1 cellular context compared by ENCODE assay signal in the genomic region with DNA sequence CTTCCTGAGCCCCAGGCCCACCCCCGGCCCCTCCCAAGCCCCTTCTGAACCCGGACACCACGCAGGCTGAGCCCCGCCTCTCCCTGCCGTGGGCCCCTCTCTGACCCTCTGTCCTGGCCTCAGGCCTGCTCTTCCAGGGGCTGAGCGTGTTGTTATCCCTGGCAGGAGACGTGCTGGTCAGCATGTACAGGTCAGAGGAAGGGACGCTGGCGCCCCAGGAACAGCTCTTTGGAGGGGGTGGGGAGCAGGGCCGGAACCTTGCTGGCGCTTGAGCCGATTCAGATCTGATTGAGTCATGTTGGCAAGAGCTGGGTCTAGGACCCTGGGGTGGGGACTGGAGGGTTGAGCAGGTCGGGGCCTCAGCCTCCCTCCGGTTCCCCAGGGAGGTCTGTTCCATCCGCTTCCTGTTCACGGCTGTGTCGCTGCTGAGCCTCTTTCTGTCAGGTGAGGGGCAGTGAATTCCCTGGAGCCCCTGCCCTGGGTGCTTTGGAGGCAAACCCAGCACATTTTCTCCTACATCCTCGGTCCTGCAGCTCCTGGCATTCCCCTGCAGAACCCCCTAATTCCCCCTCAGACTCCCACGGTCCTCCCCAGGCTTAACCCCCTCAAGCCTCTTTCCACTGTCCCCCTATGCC.
TF ChIP-seq lines count a peak whose summit lies in the region.

No MANE protein-coding gene starts in this region.

TF ChIP-seq in HepG2, 621 proteins besides CTCF, POLR2A, EP300 and RAD21 (continued from another document and continues in another):
- TF ChIP-seq, protein P1, sequence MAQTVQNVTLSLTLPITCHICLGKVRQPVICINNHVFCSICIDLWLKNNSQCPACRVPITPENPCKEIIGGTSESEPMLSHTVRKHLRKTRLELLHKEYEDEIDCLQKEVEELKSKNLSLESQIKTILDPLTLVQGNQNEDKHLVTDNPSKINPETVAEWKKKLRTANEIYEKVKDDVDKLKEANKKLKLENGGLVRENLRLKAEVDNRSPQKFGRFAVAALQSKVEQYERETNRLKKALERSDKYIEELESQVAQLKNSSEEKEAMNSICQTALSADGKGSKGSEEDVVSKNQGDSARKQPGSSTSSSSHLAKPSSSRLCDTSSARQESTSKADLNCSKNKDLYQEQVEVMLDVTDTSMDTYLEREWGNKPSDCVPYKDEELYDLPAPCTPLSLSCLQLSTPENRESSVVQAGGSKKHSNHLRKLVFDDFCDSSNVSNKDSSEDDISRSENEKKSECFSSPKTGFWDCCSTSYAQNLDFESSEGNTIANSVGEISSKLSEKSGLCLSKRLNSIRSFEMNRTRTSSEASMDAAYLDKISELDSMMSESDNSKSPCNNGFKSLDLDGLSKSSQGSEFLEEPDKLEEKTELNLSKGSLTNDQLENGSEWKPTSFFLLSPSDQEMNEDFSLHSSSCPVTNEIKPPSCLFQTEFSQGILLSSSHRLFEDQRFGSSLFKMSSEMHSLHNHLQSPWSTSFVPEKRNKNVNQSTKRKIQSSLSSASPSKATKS (CRISPR knock-in tag; IDR thresholded peaks at IDR 0.05) = no peak
- TF ChIP-seq GABPA (IDR thresholded peaks at IDR 0.05; ENCODE audit: low read depth, low read length) (peak; percentile 48), GABPA (CRISPR knock-in tag; IDR thresholded peaks at IDR 0.05; ENCODE audit: low read depth) (peak; percentile 79), ZNF382 (CRISPR knock-in tag; IDR thresholded peaks at IDR 0.05; ENCODE audit: borderline replicate concordance) (no peak), ZMYM2 (CRISPR knock-in tag; IDR thresholded peaks at IDR 0.05) (peak; percentile 78), HHEX (CRISPR knock-in tag; IDR thresholded peaks at IDR 0.05) (no peak), ZNF792 (CRISPR knock-in tag; IDR thresholded peaks at IDR 0.05) (peak; percentile 71), ZNF562 (CRISPR knock-in tag; IDR thresholded peaks at IDR 0.05; ENCODE audit: borderline replicate concordance) (no peak), RFXAP (CRISPR knock-in tag; IDR thresholded peaks at IDR 0.05; ENCODE audit: borderline replicate concordance) (no peak), RXRB (CRISPR knock-in tag; IDR thresholded peaks at IDR 0.05; ENCODE audit: borderline replicate concordance) (peak; percentile 82), RBFOX2 (IDR thresholded peaks at IDR 0.05; ENCODE audit: low read depth, low read length) (no peak; the same call in 1 of the 2 replicates), ZNF546 (CRISPR knock-in tag; conservative IDR thresholded peaks at IDR 0.05) (0 out of 2 replicates have a peak, but pooled peaks have one; percentile 7), KAT8 (CRISPR knock-in tag; IDR thresholded peaks at IDR 0.05) (0 out of 2 replicates have a peak, but pooled peaks have one; percentile 42), FOXP1 (IDR thresholded peaks at IDR 0.05) (no peak), FOXP1 (CRISPR knock-in tag; IDR thresholded peaks at IDR 0.05) (peak; percentile 65), MIER2 (CRISPR knock-in tag; IDR thresholded peaks at IDR 0.05) (peak; percentile 47; the same call in 1 of the 2 replicates), POLR2AphosphoS2 (IDR thresholded peaks at IDR 0.05; ENCODE audit: low read depth, low read length) (0 out of 2 replicates have a peak, but pooled peaks have one; percentile 19), ZNF333 (CRISPR knock-in tag; IDR thresholded peaks at IDR 0.05; ENCODE audit: borderline replicate concordance) (no peak), ZNF530 (CRISPR knock-in tag; IDR thresholded peaks at IDR 0.05; ENCODE audit: low read depth) (0 out of 2 replicates have a peak, but pooled peaks have one; percentile 31), NR2C2 (CRISPR knock-in tag; IDR thresholded peaks at IDR 0.05; ENCODE audit: borderline replicate concordance) (no peak), ZNF263 (CRISPR knock-in tag; IDR thresholded peaks at IDR 0.05) (no peak), ATRX (CRISPR knock-in tag; IDR thresholded peaks at IDR 0.05; ENCODE audit: borderline replicate concordance) (no peak), RFX5 (IDR thresholded peaks at IDR 0.05; ENCODE audit: low read depth, low read length) (no peak)
- TF ChIP-seq, protein P2, sequence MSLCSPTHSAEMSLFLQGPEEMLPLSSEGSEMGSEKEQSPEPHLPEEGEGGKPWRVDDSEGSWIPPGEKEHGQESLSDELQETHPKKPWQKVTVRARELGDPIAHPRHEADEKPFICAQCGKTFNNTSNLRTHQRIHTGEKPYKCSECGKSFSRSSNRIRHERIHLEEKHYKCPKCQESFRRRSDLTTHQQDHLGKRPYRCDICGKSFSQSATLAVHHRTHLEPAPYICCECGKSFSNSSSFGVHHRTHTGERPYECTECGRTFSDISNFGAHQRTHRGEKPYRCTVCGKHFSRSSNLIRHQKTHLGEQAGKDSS (CRISPR knock-in tag; IDR thresholded peaks at IDR 0.05; ENCODE audit: borderline replicate concordance, low read depth) = no peak
- TF ChIP-seq, protein P3, sequence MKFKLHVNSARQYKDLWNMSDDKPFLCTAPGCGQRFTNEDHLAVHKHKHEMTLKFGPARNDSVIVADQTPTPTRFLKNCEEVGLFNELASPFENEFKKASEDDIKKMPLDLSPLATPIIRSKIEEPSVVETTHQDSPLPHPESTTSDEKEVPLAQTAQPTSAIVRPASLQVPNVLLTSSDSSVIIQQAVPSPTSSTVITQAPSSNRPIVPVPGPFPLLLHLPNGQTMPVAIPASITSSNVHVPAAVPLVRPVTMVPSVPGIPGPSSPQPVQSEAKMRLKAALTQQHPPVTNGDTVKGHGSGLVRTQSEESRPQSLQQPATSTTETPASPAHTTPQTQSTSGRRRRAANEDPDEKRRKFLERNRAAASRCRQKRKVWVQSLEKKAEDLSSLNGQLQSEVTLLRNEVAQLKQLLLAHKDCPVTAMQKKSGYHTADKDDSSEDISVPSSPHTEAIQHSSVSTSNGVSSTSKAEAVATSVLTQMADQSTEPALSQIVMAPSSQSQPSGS (CRISPR knock-in tag; IDR thresholded peaks at IDR 0.05) = no peak; the same call in none of the 2 replicates
- TF ChIP-seq, protein P4, sequence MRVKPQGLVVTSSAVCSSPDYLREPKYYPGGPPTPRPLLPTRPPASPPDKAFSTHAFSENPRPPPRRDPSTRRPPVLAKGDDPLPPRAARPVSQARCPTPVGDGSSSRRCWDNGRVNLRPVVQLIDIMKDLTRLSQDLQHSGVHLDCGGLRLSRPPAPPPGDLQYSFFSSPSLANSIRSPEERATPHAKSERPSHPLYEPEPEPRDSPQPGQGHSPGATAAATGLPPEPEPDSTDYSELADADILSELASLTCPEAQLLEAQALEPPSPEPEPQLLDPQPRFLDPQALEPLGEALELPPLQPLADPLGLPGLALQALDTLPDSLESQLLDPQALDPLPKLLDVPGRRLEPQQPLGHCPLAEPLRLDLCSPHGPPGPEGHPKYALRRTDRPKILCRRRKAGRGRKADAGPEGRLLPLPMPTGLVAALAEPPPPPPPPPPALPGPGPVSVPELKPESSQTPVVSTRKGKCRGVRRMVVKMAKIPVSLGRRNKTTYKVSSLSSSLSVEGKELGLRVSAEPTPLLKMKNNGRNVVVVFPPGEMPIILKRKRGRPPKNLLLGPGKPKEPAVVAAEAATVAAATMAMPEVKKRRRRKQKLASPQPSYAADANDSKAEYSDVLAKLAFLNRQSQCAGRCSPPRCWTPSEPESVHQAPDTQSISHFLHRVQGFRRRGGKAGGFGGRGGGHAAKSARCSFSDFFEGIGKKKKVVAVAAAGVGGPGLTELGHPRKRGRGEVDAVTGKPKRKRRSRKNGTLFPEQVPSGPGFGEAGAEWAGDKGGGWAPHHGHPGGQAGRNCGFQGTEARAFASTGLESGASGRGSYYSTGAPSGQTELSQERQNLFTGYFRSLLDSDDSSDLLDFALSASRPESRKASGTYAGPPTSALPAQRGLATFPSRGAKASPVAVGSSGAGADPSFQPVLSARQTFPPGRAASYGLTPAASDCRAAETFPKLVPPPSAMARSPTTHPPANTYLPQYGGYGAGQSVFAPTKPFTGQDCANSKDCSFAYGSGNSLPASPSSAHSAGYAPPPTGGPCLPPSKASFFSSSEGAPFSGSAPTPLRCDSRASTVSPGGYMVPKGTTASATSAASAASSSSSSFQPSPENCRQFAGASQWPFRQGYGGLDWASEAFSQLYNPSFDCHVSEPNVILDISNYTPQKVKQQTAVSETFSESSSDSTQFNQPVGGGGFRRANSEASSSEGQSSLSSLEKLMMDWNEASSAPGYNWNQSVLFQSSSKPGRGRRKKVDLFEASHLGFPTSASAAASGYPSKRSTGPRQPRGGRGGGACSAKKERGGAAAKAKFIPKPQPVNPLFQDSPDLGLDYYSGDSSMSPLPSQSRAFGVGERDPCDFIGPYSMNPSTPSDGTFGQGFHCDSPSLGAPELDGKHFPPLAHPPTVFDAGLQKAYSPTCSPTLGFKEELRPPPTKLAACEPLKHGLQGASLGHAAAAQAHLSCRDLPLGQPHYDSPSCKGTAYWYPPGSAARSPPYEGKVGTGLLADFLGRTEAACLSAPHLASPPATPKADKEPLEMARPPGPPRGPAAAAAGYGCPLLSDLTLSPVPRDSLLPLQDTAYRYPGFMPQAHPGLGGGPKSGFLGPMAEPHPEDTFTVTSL (CRISPR knock-in tag; IDR thresholded peaks at IDR 0.05; ENCODE audit: borderline replicate concordance) = peak; percentile 5; the same call in 1 of the 2 replicates
- TF ChIP-seq, protein P5, sequence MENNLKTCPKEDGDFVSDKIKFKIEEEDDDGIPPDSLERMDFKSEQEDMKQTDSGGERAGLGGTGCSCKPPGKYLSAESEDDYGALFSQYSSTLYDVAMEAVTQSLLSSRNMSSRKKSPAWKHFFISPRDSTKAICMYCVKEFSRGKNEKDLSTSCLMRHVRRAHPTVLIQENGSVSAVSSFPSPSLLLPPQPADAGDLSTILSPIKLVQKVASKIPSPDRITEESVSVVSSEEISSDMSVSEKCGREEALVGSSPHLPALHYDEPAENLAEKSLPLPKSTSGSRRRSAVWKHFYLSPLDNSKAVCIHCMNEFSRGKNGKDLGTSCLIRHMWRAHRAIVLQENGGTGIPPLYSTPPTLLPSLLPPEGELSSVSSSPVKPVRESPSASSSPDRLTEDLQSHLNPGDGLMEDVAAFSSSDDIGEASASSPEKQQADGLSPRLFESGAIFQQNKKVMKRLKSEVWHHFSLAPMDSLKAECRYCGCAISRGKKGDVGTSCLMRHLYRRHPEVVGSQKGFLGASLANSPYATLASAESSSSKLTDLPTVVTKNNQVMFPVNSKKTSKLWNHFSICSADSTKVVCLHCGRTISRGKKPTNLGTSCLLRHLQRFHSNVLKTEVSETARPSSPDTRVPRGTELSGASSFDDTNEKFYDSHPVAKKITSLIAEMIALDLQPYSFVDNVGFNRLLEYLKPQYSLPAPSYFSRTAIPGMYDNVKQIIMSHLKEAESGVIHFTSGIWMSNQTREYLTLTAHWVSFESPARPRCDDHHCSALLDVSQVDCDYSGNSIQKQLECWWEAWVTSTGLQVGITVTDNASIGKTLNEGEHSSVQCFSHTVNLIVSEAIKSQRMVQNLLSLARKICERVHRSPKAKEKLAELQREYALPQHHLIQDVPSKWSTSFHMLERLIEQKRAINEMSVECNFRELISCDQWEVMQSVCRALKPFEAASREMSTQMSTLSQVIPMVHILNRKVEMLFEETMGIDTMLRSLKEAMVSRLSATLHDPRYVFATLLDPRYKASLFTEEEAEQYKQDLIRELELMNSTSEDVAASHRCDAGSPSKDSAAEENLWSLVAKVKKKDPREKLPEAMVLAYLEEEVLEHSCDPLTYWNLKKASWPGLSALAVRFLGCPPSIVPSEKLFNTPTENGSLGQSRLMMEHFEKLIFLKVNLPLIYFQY (CRISPR knock-in tag; IDR thresholded peaks at IDR 0.05; ENCODE audit: borderline replicate concordance) = peak; percentile 59; the same call in 1 of the 2 replicates
- TF ChIP-seq, protein P6, sequence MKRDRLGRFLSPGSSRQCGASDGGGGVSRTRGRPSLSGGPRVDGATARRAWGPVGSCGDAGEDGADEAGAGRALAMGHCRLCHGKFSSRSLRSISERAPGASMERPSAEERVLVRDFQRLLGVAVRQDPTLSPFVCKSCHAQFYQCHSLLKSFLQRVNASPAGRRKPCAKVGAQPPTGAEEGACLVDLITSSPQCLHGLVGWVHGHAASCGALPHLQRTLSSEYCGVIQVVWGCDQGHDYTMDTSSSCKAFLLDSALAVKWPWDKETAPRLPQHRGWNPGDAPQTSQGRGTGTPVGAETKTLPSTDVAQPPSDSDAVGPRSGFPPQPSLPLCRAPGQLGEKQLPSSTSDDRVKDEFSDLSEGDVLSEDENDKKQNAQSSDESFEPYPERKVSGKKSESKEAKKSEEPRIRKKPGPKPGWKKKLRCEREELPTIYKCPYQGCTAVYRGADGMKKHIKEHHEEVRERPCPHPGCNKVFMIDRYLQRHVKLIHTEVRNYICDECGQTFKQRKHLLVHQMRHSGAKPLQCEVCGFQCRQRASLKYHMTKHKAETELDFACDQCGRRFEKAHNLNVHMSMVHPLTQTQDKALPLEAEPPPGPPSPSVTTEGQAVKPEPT (CRISPR knock-in tag; IDR thresholded peaks at IDR 0.05; ENCODE audit: low read depth) = no peak; the same call in none of the 2 replicates
- TF ChIP-seq, protein P7, sequence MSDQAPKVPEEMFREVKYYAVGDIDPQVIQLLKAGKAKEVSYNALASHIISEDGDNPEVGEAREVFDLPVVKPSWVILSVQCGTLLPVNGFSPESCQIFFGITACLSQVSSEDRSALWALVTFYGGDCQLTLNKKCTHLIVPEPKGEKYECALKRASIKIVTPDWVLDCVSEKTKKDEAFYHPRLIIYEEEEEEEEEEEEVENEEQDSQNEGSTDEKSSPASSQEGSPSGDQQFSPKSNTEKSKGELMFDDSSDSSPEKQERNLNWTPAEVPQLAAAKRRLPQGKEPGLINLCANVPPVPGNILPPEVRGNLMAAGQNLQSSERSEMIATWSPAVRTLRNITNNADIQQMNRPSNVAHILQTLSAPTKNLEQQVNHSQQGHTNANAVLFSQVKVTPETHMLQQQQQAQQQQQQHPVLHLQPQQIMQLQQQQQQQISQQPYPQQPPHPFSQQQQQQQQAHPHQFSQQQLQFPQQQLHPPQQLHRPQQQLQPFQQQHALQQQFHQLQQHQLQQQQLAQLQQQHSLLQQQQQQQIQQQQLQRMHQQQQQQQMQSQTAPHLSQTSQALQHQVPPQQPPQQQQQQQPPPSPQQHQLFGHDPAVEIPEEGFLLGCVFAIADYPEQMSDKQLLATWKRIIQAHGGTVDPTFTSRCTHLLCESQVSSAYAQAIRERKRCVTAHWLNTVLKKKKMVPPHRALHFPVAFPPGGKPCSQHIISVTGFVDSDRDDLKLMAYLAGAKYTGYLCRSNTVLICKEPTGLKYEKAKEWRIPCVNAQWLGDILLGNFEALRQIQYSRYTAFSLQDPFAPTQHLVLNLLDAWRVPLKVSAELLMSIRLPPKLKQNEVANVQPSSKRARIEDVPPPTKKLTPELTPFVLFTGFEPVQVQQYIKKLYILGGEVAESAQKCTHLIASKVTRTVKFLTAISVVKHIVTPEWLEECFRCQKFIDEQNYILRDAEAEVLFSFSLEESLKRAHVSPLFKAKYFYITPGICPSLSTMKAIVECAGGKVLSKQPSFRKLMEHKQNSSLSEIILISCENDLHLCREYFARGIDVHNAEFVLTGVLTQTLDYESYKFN (CRISPR knock-in tag; conservative IDR thresholded peaks at IDR 0.05) = peak; percentile 90
- TF ChIP-seq, protein P8, sequence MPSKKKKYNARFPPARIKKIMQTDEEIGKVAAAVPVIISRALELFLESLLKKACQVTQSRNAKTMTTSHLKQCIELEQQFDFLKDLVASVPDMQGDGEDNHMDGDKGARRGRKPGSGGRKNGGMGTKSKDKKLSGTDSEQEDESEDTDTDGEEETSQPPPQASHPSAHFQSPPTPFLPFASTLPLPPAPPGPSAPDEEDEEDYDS (CRISPR knock-in tag; IDR thresholded peaks at IDR 0.05) = peak; percentile 79; the same call in 1 of the 2 replicates
